In the genomic region with DNA sequence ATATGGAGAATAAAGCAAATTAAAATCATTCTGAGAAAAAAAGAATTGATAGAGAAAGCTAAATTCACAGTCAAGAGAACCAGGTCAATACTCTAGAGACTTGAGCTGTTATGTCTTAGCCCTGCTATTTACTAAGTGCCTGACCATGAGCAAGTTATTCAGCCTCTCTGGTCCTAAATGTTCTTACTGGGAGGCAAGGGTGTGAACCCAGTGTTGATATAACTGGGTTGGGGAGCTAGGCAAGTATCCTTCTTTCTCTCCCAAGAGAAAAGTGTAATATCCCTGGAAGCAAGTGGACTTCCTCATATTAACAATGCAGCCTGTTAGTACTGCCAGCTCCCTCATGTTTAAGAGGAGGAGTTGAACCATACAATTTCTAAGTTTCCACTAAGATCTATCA, we compare ENCODE assay signal across 9 cellular contexts.
"Had no signal": no experiment of that assay in that cellular context is flagged by ENCODE, and none has a peak within 500 bp of the region (broad histone marks: within the 10 kb centered on the region; RNA-seq: fewer than 3 reads in every experiment).

No MANE protein-coding gene starts in this region.

- ATAC-seq: HCT116, K562 had no signal

- H3K4me3 ChIP-seq: GM23248, HAP-1, K562 had no signal

- H3K4me1 ChIP-seq: HAP-1 had no signal

- H3K9me3 ChIP-seq: HAP-1 had no signal

- H3K27ac ChIP-seq: GM23248 had no signal

- DNase-seq: GM23248, GOT3, H7, HFFc6, IMR-90, KG1 had no signal

- H3K36me3 ChIP-seq: HAP-1 had no signal
